Comparison of ENCODE assay signal across 15 cellular contexts in the genomic region with DNA sequence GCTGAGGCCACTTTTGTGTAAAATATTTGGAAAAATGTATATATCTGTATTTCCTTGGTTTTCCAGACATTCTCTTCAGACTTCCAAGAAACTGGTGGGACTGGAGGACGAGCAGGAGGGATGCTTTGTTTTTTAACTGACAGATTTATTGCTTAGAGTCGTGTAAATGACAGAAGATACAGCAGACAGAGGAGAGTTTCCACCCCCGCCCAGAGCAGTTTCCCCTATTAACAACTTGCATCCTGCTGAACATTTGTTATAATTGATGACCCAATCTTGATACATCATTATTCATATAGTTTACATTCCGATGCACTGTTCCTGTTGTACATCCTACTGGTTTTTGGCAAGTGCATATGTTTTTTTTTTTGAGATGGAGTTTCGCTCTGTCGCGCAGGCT. TPM values are rescaled to one million over a fixed set of nuclear protein-coding genes. Genes with fewer than 3 reads are reported as not detected.
DNase-seq lines count a peak whose midpoint lies in the region; ATAC-seq and TF ChIP-seq lines count a peak whose summit lies in the region.
"Had no signal": no experiment of that assay in that cellular context is flagged by ENCODE, and none has a peak within 500 bp of the region (broad histone marks: within the 10 kb centered on the region; RNA-seq: fewer than 3 reads in every experiment).

No MANE protein-coding gene starts in this region.

- H4K91ac ChIP-seq in IMR-90 (ENCODE audit: insufficient read depth, low read depth, low read length), result peak overlapping the region; percentile 38; the same call in 1 of the 2 replicates

- DNase-seq in IMR-90 (peak; percentile 56), caudate nucleus (lab: John Stamatoyannopoulos, UW) (no peak), left lung (no peak), DMS53 treated with DMSO at 0.1 percent for 48 hours (lab: John Stamatoyannopoulos, UW; ENCODE audit: unreplicated experiment) (no peak), SW 1271 (lab: John Stamatoyannopoulos, UW) (no peak), NCI-H1092 treated with DMSO at 0.1 percent for 48 hours (lab: John Stamatoyannopoulos, UW) (no peak)
- no peak for DNase-seq in effector CD4-positive, alpha-beta T cell
- DNase-seq: activated CD8-positive, alpha-beta T cell treated with anti-CD3 and anti-CD28 coated beads for 36 hours; activated naive CD4-positive, alpha-beta T cell; CD8-positive, alpha-beta memory T cell; occipital lobe had no signal

- no peak overlapping the region; the same call in 1 of the 2 replicates for H3K18ac ChIP-seq in IMR-90 (ENCODE audit: low read depth, low read length)

- TF ChIP-seq RAD21 in IMR-90 (IDR thresholded peaks at IDR 0.05; ENCODE audit: low read length), result no peak

- H3K14ac ChIP-seq in IMR-90 (replicated peaks; ENCODE audit: low read depth, low read length), result no peak overlapping the region

- H2AK5ac ChIP-seq in IMR-90 (ENCODE audit: low read depth, low read length), result no peak overlapping the region; the same call in 1 of the 2 replicates

- in situ Hi-C loops in IMR-90 (cut with MboI; ENCODE audit: low sequenced_read_pairs), result no loop called here

- H2BK20ac ChIP-seq in IMR-90 (ENCODE audit: low read depth, low read length), result 0 out of 2 replicates have a peak overlapping the region, but pooled peaks have one; percentile 17

- H2AFZ ChIP-seq in IMR-90 (replicated peaks; ENCODE audit: low read length, poor library complexity), result no peak overlapping the region

- H3K4me1 ChIP-seq in IMR-90 (ENCODE audit: control insufficient read depth, insufficient read depth, low read length), result peaks cover 11% of the 10 kb centered on the region
- peaks cover 3 to 16% of the 10 kb centered on the region in 2 donors for H3K4me1 ChIP-seq in left lung

- H4K8ac ChIP-seq in IMR-90 (ENCODE audit: low read depth in 2 of 2, low read length in 2 of 2), result peak overlapping the region; percentile 12 to 65; a peak in 2 of 4 replicates

- H4K20me1 ChIP-seq in IMR-90 (ENCODE audit: insufficient read depth, low read length), result no peaks in the 10 kb centered on the region

- peak overlapping the region; percentile 28 for H2BK5ac ChIP-seq in IMR-90 (ENCODE audit: low read depth, low read length, poor library complexity, severe bottlenecking)

- no peak overlapping the region for H2AK9ac ChIP-seq in IMR-90 (replicated peaks; ENCODE audit: low read depth, low read length, poor library complexity)

- H2BK120ac ChIP-seq in IMR-90 (ENCODE audit: low read depth, low read length), result peak overlapping the region; percentile 62; the same call in 1 of the 2 replicates

- H3K79me1 ChIP-seq in IMR-90 (ENCODE audit: low read depth in 1 of 2, low read length in 2 of 2), result no peaks in the 10 kb centered on the region

- peak overlapping the region; percentile 17; the same call in 1 of the 3 replicates for H2BK15ac ChIP-seq in IMR-90 (ENCODE audit: low read depth, low read length)

- peak; percentile 63 for ATAC-seq in IMR-90 (ENCODE audit: low read depth)
- no peak for ATAC-seq in left lung
- ATAC-seq: activated CD8-positive, alpha-beta T cell treated with anti-CD3 and anti-CD28 coated beads for 36 hours; GM12878 had no signal

- H3K9me3 ChIP-seq in IMR-90 (ENCODE audit: control insufficient read depth, insufficient read depth, low read length) (no peaks in the 10 kb centered on the region), left lung (no peaks in the 10 kb centered on the region)

- H4K5ac ChIP-seq in IMR-90 (ENCODE audit: low read depth, low read length), result no peak overlapping the region

- no peak for TF ChIP-seq POLR2A in IMR-90 (IDR thresholded peaks at IDR 0.05; ENCODE audit: low read depth, low read length)

- peak overlapping the region; percentile 24; the same call in 1 of the 2 replicates for H3K4me2 ChIP-seq in IMR-90 (ENCODE audit: low read depth, low read length)

- no peaks in the 10 kb centered on the region for H3K36me3 ChIP-seq in IMR-90 (ENCODE audit: control insufficient read depth, insufficient read depth, low read length)
- H3K36me3 ChIP-seq in left lung, result no peaks in the 10 kb centered on the region

- no peak overlapping the region for H3K9ac ChIP-seq in IMR-90 (ENCODE audit: low read depth, low read length)

- peak overlapping the region; percentile 13; the same call in 1 of the 2 replicates for H3K56ac ChIP-seq in IMR-90 (ENCODE audit: extremely low read depth, insufficient read depth, low read length)

- H3K4ac ChIP-seq in IMR-90 (ENCODE audit: low read depth, low read length), result peak overlapping the region; percentile 66; the same call in 1 of the 2 replicates

- CTCF ChIA-PET in IMR-90 (lab: Yijun Ruan, JAX), result no interaction called here

- H3K27ac ChIP-seq in IMR-90 (ENCODE audit: insufficient read depth, low read length) (0 out of 2 replicates have a peak overlapping the region, but pooled peaks have one; percentile 16), caudate nucleus (ENCODE audit: low read depth, low read length) (peak overlapping the region; percentile 23), left lung (peak overlapping the region; percentile 55 to 77), skin epidermis (peak overlapping the region in 12 of 21 experiments; percentile 3 to 73 (median 32))
- H3K27ac ChIP-seq: HL-60 had no signal

- WGBS in IMR-90 (ENCODE audit: extremely low coverage in 2 of 2, insufficient read length in 1 of 2), 2 experiments, result no CpG with 5 or more reads among the region's 7 CpGs

- dilution Hi-C loops in IMR-90 (cut with HindIII; ENCODE audit: low sequenced_read_pairs, unreplicated experiment), result no loop called here

- H3K9me1 ChIP-seq in IMR-90 (ENCODE audit: insufficient read depth, low read length), result peaks cover 8% of the 10 kb centered on the region

- H3K27me3 ChIP-seq in IMR-90 (ENCODE audit: control insufficient read depth, insufficient read depth, low read length) (no peaks in the 10 kb centered on the region; the same call in 1 of the 2 replicates), left lung (peaks cover 0 to 12% of the 10 kb centered on the region in 2 donors)

- H3K4me3 ChIP-seq in IMR-90 (ENCODE audit: insufficient read depth, low read depth, low read length), result no peak overlapping the region
- H3K4me3 ChIP-seq in left lung, result no peak overlapping the region
- H3K4me3 ChIP-seq in skin epidermis, result no peak overlapping the region
- H3K4me3 ChIP-seq: GM12878 had no signal

- 0 out of 2 replicates have a peak overlapping the region, but pooled peaks have one; percentile 43 for H3K23ac ChIP-seq in IMR-90 (ENCODE audit: low read depth, low read length)

- intact Hi-C loops in IMR-90 (cut with micrococcal nuclease) (no loop called here), left lung (cut with DNase I) (no loop called here)

- BruUV-seq in IMR-90 (replicated peaks; lab: Mats Ljungman, UMichigan), result no TSS peak

- TF ChIP-seq CTCF in IMR-90 (conservative IDR thresholded peaks at IDR 0.05; ENCODE audit: low read depth, low read length), result no peak
- TF ChIP-seq CTCF in left lung (IDR thresholded peaks at IDR 0.05), result no peak

- POLR2A ChIA-PET in IMR-90 (lab: Charles Lee; ENCODE audit: unreplicated experiment), result no interaction called here

TF ChIP-seq in IMR-90, 13 proteins besides CTCF, POLR2A, EP300 and RAD21:
- TF ChIP-seq RCOR1 (IDR thresholded peaks at IDR 0.05; ENCODE audit: insufficient replicate concordance, low read length) (no peak), USF2 (IDR thresholded peaks at IDR 0.05; ENCODE audit: low read depth, low read length) (no peak)

RNA-seq across cellular contexts. Expression of gene DOCK6, which starts 7.1 kb away (rescaled TPM):
- total RNA-seq in IMR-90 (2012; rRNA removed) (4.4 and 5.0 TPM in 2 replicates), left lung (10 to 100 TPM; 65.6 to 97.9 TPM)
- 17.7 and 18.4 TPM in 2 replicates for polyA plus RNA-seq in IMR-90 (2012; rRNA removed)
- 6.9 and 15.1 TPM in 2 replicates for polyA plus RNA-seq in IMR-90 (2012; cell fraction: cytosol; rRNA removed)
- polyA plus RNA-seq in IMR-90 (2012; cell fraction: nucleus; rRNA removed; ENCODE audit: low replicate concordance), result 64.0 and 119 TPM in 2 replicates

RNA-seq across cellular contexts. Expression of gene TSPAN16, which starts 26.6 kb away (rescaled TPM):
- not detected in 2 replicates for total RNA-seq in IMR-90 (2012; rRNA removed)
- not detected in 2 replicates for polyA plus RNA-seq in IMR-90 (2012; rRNA removed)
- not detected in 2 replicates for polyA plus RNA-seq in IMR-90 (2012; cell fraction: cytosol; rRNA removed)
- polyA plus RNA-seq in IMR-90 (2012; cell fraction: nucleus; rRNA removed; ENCODE audit: low replicate concordance), result not detected in 2 replicates
- total RNA-seq in left lung, result not detected
- total RNA-seq: activated CD8-positive, alpha-beta T cell treated with anti-CD3 and anti-CD28 coated beads for 36 hours; CD8-positive, alpha-beta memory T cell; GM12878; occipital lobe; T-helper 1 cell treated with Interleukin-12 subunit alpha and Interleukin-12 subunit beta and Interleukin-4 antibody, amounts not matched to agents 30 ng/mL and 1 ng/mL, for 36 hours had no signal
- polyA plus RNA-seq: CD8-positive, alpha-beta memory T cell; GM12878 had no signal

RNA-seq across cellular contexts. Expression of gene ANGPTL8, which starts 30.0 kb away (rescaled TPM):
- total RNA-seq in IMR-90 (2012; rRNA removed) (not detected in 2 replicates), left lung (not detected)
- not detected in 2 replicates for polyA plus RNA-seq in IMR-90 (2012; rRNA removed)
- polyA plus RNA-seq in IMR-90 (2012; cell fraction: cytosol; rRNA removed), result 0.09 TPM in 1 of 2 replicates, not detected in the other
- 0.34 and 0.60 TPM in 2 replicates for polyA plus RNA-seq in IMR-90 (2012; cell fraction: nucleus; rRNA removed; ENCODE audit: low replicate concordance)
- total RNA-seq: activated CD8-positive, alpha-beta T cell treated with anti-CD3 and anti-CD28 coated beads for 36 hours; CD8-positive, alpha-beta memory T cell; GM12878; occipital lobe; T-helper 1 cell treated with Interleukin-12 subunit alpha and Interleukin-12 subunit beta and Interleukin-4 antibody, amounts not matched to agents 30 ng/mL and 1 ng/mL, for 36 hours had no signal
- polyA plus RNA-seq: CD8-positive, alpha-beta memory T cell; GM12878 had no signal

Comparison
In these comparisons a context has a peak if more than half of its experiments do, and no peak if none do; other contexts are left out.
1. H3K27ac ChIP-seq: peak in every context shown above with its lines; median percentile 66 in left lung; 32 in skin epidermis; 23 in caudate nucleus; 16 in IMR-90.
2. RNA of gene DOCK6, which starts 7.1 kb away (total RNA-seq): 65.6 to 97.9 TPM in left lung; 4.4 to 5.0 TPM in IMR-90; every median in the first group is over 10 times any median in the second.